In the genomic region with DNA sequence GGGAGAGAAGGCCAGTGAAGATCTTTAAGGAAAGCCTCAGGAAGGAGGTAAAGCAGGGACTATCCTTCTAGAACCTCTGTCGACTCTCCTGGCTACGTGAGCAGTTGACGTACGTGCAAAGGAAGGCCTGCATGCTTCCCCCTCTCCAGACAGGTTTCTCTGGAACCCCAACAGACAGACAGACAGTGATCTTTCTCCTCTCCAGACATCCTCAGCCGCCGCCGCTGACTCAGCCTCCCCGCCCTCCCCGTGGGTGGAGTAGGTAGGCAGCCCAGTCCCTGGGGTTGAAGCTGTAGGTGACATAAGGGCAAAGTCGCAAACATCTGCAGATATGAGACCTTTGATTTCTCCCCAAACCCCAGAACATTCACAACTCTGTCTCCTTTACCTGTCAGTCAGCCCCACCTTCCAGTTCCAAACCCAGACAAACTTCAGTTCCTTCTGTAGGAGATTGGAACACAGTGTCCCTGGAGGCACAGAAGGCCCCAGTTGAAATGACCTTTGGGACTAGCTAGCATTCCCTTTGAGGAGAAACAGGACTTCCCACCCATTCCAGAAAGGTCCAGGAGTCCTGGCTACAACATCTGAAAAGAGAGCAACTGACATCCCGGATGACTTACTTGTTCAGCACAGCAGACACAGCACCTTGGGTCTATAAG, we compare ENCODE assay signal across 10 cellular contexts.
DNase-seq lines count a peak whose midpoint lies in the region; ATAC-seq and TF ChIP-seq lines count a peak whose summit lies in the region.
"Had no signal": no experiment of that assay in that cellular context is flagged by ENCODE, and none has a peak within 500 bp of the region (broad histone marks: within the 10 kb centered on the region; RNA-seq: fewer than 3 reads in every experiment).

No MANE protein-coding gene starts in this region.

- H3K4me3 ChIP-seq in fibroblast of villous mesenchyme (ENCODE audit: low read depth, low read length), result no peak overlapping the region

- no peak for ATAC-seq in HG03159 (IDR thresholded peaks at IDR 0.05; ENCODE audit: unreplicated experiment)
- no peak for ATAC-seq in GM19324 (IDR thresholded peaks at IDR 0.05; ENCODE audit: low FRiP score, unreplicated experiment)
- ATAC-seq in HG03432 (IDR thresholded peaks at IDR 0.05; ENCODE audit: unreplicated experiment), result no peak

- DNase-seq in SW480 (ENCODE audit: low spot score) (peak; percentile 28), fibroblast of villous mesenchyme (ENCODE audit: low read depth) (peak; percentile 12), substantia nigra (lab: John Stamatoyannopoulos, UW) (no peak)
- peak; percentile 77 for DNase-seq in activated T-cell treated with anti-CD3 and anti-CD28 coated beads, Interleukin-2, amount 50 U/mL, for 1 hour
- peak; percentile 20 for DNase-seq in stimulated activated CD8-positive, alpha-beta memory T cell treated with anti-CD3 and anti-CD28 coated beads, Interleukin-12 subunit alpha, Interleukin-12 subunit beta, amount 100 ng/mL, for 1 hour (ENCODE audit: low read depth)
- DNase-seq: midbrain, NCI-H446 had no signal

- TF ChIP-seq CTCF in fibroblast of villous mesenchyme (IDR thresholded peaks at IDR 0.05; ENCODE audit: insufficient read depth, low read depth, low read length), result no peak

- no peak overlapping the region for H3K27ac ChIP-seq in substantia nigra (ENCODE audit: low read depth, low read length, poor library complexity, severe bottlenecking)

Comparison
In these comparisons a context has a peak if more than half of its experiments do, and no peak if none do; other contexts are left out.
1. DNase-seq: peak in SW480 (single experiment), activated T-cell treated with anti-CD3 and anti-CD28 coated beads, Interleukin-2, amount 50 U/mL, for 1 hour (single experiment), fibroblast of villous mesenchyme (single experiment) and stimulated activated CD8-positive, alpha-beta memory T cell treated with anti-CD3 and anti-CD28 coated beads, Interleukin-12 subunit alpha, Interleukin-12 subunit beta, amount 100 ng/mL, for 1 hour (single experiment); none in substantia nigra (0 of 49).